ENCODE assay signal across 8 cellular contexts in genomic region chr22:35539910-35540599, GRCh38. TPM values are rescaled to one million over a fixed set of nuclear protein-coding genes. Genes with fewer than 3 reads are reported as not detected.
DNase-seq lines count a peak whose midpoint lies in the region; TF ChIP-seq lines count a peak whose summit lies in the region.

No MANE protein-coding gene starts in this region.

- peak; percentile 40 for DNase-seq in NCI-H1436 (lab: John Stamatoyannopoulos, UW)
- no peak for DNase-seq in NCI-H1436 treated with DMSO at 0.1 percent for 48 hours (lab: John Stamatoyannopoulos, UW)
- DNase-seq in NB4 (ENCODE audit: low read depth) = peak; percentile 47
- DNase-seq in activated CD8-positive, alpha-beta memory T cell treated with anti-CD3 and anti-CD28 coated beads, Interleukin-2, amount 50 U/mL, for 48 hours = peak; percentile 88
- peak; percentile 54 for DNase-seq in epithelial cell of esophagus (ENCODE audit: low read depth)
- DNase-seq in mucosa of gallbladder (ENCODE audit: low spot score) = peak; percentile 21
- peak; percentile 38 to 46 for DNase-seq in stimulated activated CD8-positive, alpha-beta memory T cell treated with anti-CD3 and anti-CD28 coated beads, Interleukin-4, amount 100 ng/mL, for 1 hour (ENCODE audit: low read depth in 2 of 2, low spot score in 1 of 2)
- no peak for DNase-seq in SHP77 treated with DMSO at 0.1 percent for 48 hours (lab: John Stamatoyannopoulos, UW)

- TF ChIP-seq CTCF in NB4 (IDR thresholded peaks at IDR 0.05; ENCODE audit: low read depth, low read length) (no peak), epithelial cell of esophagus (IDR thresholded peaks at IDR 0.05; ENCODE audit: insufficient read depth, low read depth, low read length, missing control alignments) (no peak)

- no peak for TF ChIP-seq POLR2A in NB4 (IDR thresholded peaks at IDR 0.05; ENCODE audit: extremely low read depth, insufficient read length)

- H3K4me3 ChIP-seq in NB4 (ENCODE audit: low read depth, low read length) (no peak overlapping the region), epithelial cell of esophagus (ENCODE audit: low read length) (peak overlapping the region; percentile 49)

RNA-seq across cellular contexts. Expression of gene RASD2, which starts 0.6 kb away (rescaled TPM):
- 4.4 TPM for total RNA-seq in mucosa of gallbladder

Comparison
In these comparisons a context has a peak if more than half of its experiments do, and no peak if none do; other contexts are left out.
1. DNase-seq: peak in NCI-H1436 (single experiment), NB4 (single experiment), activated CD8-positive, alpha-beta memory T cell treated with anti-CD3 and anti-CD28 coated beads, Interleukin-2, amount 50 U/mL, for 48 hours (single experiment), epithelial cell of esophagus (single experiment), mucosa of gallbladder (single experiment) and stimulated activated CD8-positive, alpha-beta memory T cell treated with anti-CD3 and anti-CD28 coated beads, Interleukin-4, amount 100 ng/mL, for 1 hour (2 of 2); none in NCI-H1436 treated with DMSO at 0.1 percent for 48 hours (single experiment) and SHP77 treated with DMSO at 0.1 percent for 48 hours (single experiment).